ENCODE assay signal across 23 cellular contexts in the genomic region with DNA sequence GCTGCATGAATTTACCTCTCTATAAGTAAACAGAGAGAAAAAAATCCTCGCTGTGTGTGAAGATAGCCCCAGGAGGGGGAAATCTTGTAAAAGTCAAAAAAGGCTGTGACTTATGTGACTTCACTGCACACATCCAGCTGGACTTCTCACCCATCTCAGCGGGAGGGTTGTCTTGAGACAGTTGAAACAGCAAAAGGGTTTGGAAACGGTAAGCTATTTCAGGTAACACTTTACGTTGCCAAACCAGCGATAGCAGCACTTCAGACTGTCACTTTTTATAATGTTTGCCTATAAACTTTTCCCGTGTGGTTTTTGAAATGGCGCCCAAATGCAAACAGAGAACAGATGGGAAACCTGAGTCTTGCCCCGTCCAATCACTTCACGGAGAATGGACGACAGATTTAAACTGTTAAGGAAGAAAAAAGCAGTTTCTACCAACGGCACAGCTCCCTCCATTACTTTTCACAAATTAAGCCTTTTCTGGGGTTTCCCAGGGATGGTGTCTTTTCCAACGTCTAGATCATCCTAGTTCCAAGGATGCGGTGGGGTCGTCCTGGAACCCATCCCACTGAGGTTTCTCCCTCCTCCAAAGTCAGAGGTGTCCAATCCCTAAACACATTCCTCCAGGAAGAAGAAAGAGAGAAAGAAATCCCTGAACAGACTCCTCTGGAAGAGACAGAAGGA. TPM values are rescaled to one million over a fixed set of nuclear protein-coding genes. Genes with fewer than 3 reads are reported as not detected.
DNase-seq lines count a peak whose midpoint lies in the region; ATAC-seq and TF ChIP-seq lines count a peak whose summit lies in the region.
"Had no signal": no experiment of that assay in that cellular context is flagged by ENCODE, and none has a peak within 500 bp of the region (broad histone marks: within the 10 kb centered on the region; RNA-seq: fewer than 3 reads in every experiment).

No MANE protein-coding gene starts in this region.

- H3K27ac ChIP-seq in GM23338 (ENCODE audit: low read depth) (peak overlapping the region; percentile 88), mesendoderm (ENCODE audit: low read depth, low read length) (no peak overlapping the region), coronary artery (no peak overlapping the region)
- H3K27ac ChIP-seq: brain microvascular endothelial cell, tibial nerve had no signal

- H3K56ac ChIP-seq in mesendoderm (ENCODE audit: low read length) = peak overlapping the region; percentile 7

- peak overlapping the region; percentile 39 for H3K23ac ChIP-seq in mesendoderm (ENCODE audit: low read length)

- TF ChIP-seq CTCF in GM23338 (conservative IDR thresholded peaks at IDR 0.05; ENCODE audit: low read depth in 2 of 2) = no peak
- no peak for TF ChIP-seq CTCF in coronary artery (IDR thresholded peaks at IDR 0.05)

- no peaks in the 10 kb centered on the region for H3K27me3 ChIP-seq in GM23338 (ENCODE audit: insufficient read depth)
- H3K27me3 ChIP-seq in mesendoderm (ENCODE audit: insufficient read depth, low read length, poor library complexity) = no peaks in the 10 kb centered on the region
- H3K27me3 ChIP-seq: brain microvascular endothelial cell had no signal

- H3K79me2 ChIP-seq in GM23338 (replicated peaks; ENCODE audit: insufficient read depth) = peaks cover 99% of the 10 kb centered on the region
- peaks cover 22% of the 10 kb centered on the region for H3K79me2 ChIP-seq in mesendoderm (ENCODE audit: control insufficient read depth, insufficient read depth, low read length)

- no CpG with 5 or more reads among the region's 14 CpGs for WGBS in mesendoderm (ENCODE audit: extremely low coverage, insufficient coverage, low lambda C conversion rate)

- H3K36me3 ChIP-seq in GM23338 (ENCODE audit: insufficient read depth) (no peaks in the 10 kb centered on the region), mesendoderm (ENCODE audit: control insufficient read depth, insufficient read depth, low read length) (no peaks in the 10 kb centered on the region)
- H3K36me3 ChIP-seq: brain microvascular endothelial cell, tibial nerve had no signal

- H3K4me3 ChIP-seq in GM23338 (0 out of 2 replicates have a peak overlapping the region, but pooled peaks have one; percentile 26), mesendoderm (ENCODE audit: low read length) (no peak overlapping the region), coronary artery (no peak overlapping the region)
- H3K4me3 ChIP-seq: tibial nerve had no signal

- H4K8ac ChIP-seq in mesendoderm (ENCODE audit: low read depth, low read length) = no peak overlapping the region

- H3K4me2 ChIP-seq in GM23338 (peak overlapping the region; percentile 48; the same call in 1 of the 2 replicates), mesendoderm (ENCODE audit: low read length) (no peak overlapping the region)

- H3K27ac Mint-ChIP-seq in GM23338 = 0 out of 2 replicates have a peak overlapping the region, but pooled peaks have one; percentile 2
- H3K27ac Mint-ChIP-seq: activated CD4-positive, alpha-beta memory T cell treated with anti-CD3 and anti-CD28 coated beads for 36 hours; CD8-positive, alpha-beta T cell; T-helper 2 cell treated with Interferon-gamma antibody and Interleukin-4, amounts not matched to agents 5 μg/mL and 100 μg/mL, for 36 hours had no signal

- H2BK5ac ChIP-seq in mesendoderm (ENCODE audit: low read length) = no peak overlapping the region

- H2BK15ac ChIP-seq in mesendoderm (replicated peaks; ENCODE audit: low read depth) = no peak overlapping the region

- H2AK5ac ChIP-seq in mesendoderm (ENCODE audit: low read length) = no peak overlapping the region

- peaks cover 5% of the 10 kb centered on the region for H3K27me3 Mint-ChIP-seq in GM23338 (ENCODE audit: insufficient read depth, low read depth, poor library complexity)
- H3K27me3 Mint-ChIP-seq: activated CD4-positive, alpha-beta memory T cell treated with anti-CD3 and anti-CD28 coated beads for 36 hours had no signal

- no peak overlapping the region for H3K18ac ChIP-seq in mesendoderm (ENCODE audit: low read length)

- peaks cover 82% of the 10 kb centered on the region for H3K4me1 ChIP-seq in GM23338 (ENCODE audit: insufficient read depth)
- H3K4me1 ChIP-seq in mesendoderm (ENCODE audit: control insufficient read depth, low read depth, low read length) = peaks cover 2% of the 10 kb centered on the region
- H3K4me1 ChIP-seq: tibial nerve had no signal

- no peak overlapping the region for H3K4ac ChIP-seq in mesendoderm (ENCODE audit: low read depth, low read length)

- no peaks in the 10 kb centered on the region for H3K9me2 ChIP-seq in GM23338 (ENCODE audit: insufficient read depth)

- peaks cover 75% of the 10 kb centered on the region for H3K4me1 Mint-ChIP-seq in GM23338

- ATAC-seq in GM23338 (no peak), GM21367 (IDR thresholded peaks at IDR 0.05; ENCODE audit: unreplicated experiment) (no peak)
- ATAC-seq: CD8-positive, alpha-beta T cell; sciatic nerve; SK-N-SH treated with all-trans-retinoic acid at 6 μM for 48 hours had no signal

- DNase-seq in GM23338 (ENCODE audit: low spot score) = no peak
- DNase-seq in NCI-H69 (lab: John Stamatoyannopoulos, UW) = peak; percentile 19
- no peak for DNase-seq in mesendoderm
- DNase-seq in superior temporal gyrus (ENCODE audit: extremely low spot score) = peak; percentile 8
- no peak for DNase-seq in KG1 (lab: John Stamatoyannopoulos, UW)
- DNase-seq in NCI-H1092 treated with DMSO at 0.1 percent for 48 hours (lab: John Stamatoyannopoulos, UW) = no peak
- no peak for DNase-seq in coronary artery (ENCODE audit: low spot score)
- DNase-seq: activated CD4-positive, alpha-beta memory T cell treated with anti-CD3 and anti-CD28 coated beads for 36 hours; activated gamma-delta T cell treated with Interleukin-2 at 50 U/mL for 16 hours; activated T-cell treated with anti-CD3 and anti-CD28 coated beads for 4 hours; brain microvascular endothelial cell; CD8-positive, alpha-beta T cell; cortex of kidney; EL; NCI-H187 treated with DMSO at 0.1 percent for 48 hours; NCI-H226; NK-92 treated with Interleukin-12 subunit alpha and Interleukin-12 subunit beta, amount 100 ng/mL, for 24 hours; RPMI8226 had no signal

- no peaks in the 10 kb centered on the region for H3F3A ChIP-seq in GM23338 (replicated peaks; ENCODE audit: low read depth)

- H3K9me3 Mint-ChIP-seq in GM23338 = no peaks in the 10 kb centered on the region
- H3K9me3 Mint-ChIP-seq: activated CD4-positive, alpha-beta memory T cell treated with anti-CD3 and anti-CD28 coated beads for 36 hours; T-helper 2 cell treated with Interferon-gamma antibody and Interleukin-4, amounts not matched to agents 5 μg/mL and 100 μg/mL, for 36 hours had no signal

- peaks cover 78% of the 10 kb centered on the region for H4K20me1 ChIP-seq in GM23338 (replicated peaks; ENCODE audit: insufficient read depth)

- H4K5ac ChIP-seq in mesendoderm (ENCODE audit: low read length) = no peak overlapping the region

- H3K4me3 Mint-ChIP-seq in GM23338 = no peak overlapping the region
- H3K4me3 Mint-ChIP-seq: activated CD4-positive, alpha-beta memory T cell treated with anti-CD3 and anti-CD28 coated beads for 36 hours; CD8-positive, alpha-beta T cell; T-helper 2 cell treated with Interferon-gamma antibody and Interleukin-4, amounts not matched to agents 5 μg/mL and 100 μg/mL, for 36 hours had no signal

- H3K36me3 Mint-ChIP-seq in GM23338 (ENCODE audit: low read depth) = peaks cover 21% of the 10 kb centered on the region
- H3K36me3 Mint-ChIP-seq: activated CD4-positive, alpha-beta memory T cell treated with anti-CD3 and anti-CD28 coated beads for 36 hours; CD8-positive, alpha-beta T cell had no signal

- no peak overlapping the region for H3K9ac ChIP-seq in mesendoderm (ENCODE audit: low read length)

- H2AFZ ChIP-seq in GM23338 = no peak overlapping the region

- H3K79me1 ChIP-seq in mesendoderm (ENCODE audit: low read length) = peaks cover 2% of the 10 kb centered on the region

- H2BK120ac ChIP-seq in mesendoderm (ENCODE audit: low read depth, low read length) = no peak overlapping the region

TF ChIP-seq in GM23338, 12 proteins besides CTCF, POLR2A, EP300 and RAD21 (continues in another document):
- no peak for TF ChIP-seq POLR2AphosphoS5 (IDR thresholded peaks at IDR 0.05; ENCODE audit: low read depth)
- TF ChIP-seq STAT1 (IDR thresholded peaks at IDR 0.05; ENCODE audit: unreplicated experiment) = no peak
- no peak for TF ChIP-seq CREB1 (CRISPR knock-in tag; IDR thresholded peaks at IDR 0.05; ENCODE audit: low read depth)

RNA-seq across cellular contexts. Expression of gene FGFR2, which starts 25.2 kb away (rescaled TPM):
- total RNA-seq in GM23338 (2014; rRNA removed; shearing (Covaris generic)) = 82.5 and 106 TPM in 2 replicates
- polyA plus RNA-seq in GM23338 (2016; fragmentation: Nextera tagmentation; extraction: Ambion mirVana) = 31.1 and 32.3 TPM in 2 replicates
- polyA plus RNA-seq in mesendoderm (2013, experiment 1 of 2) = 14.4 TPM
- 14.3 TPM for polyA plus RNA-seq in mesendoderm (2013, experiment 2 of 2)

Comparison
In these comparisons a context has a peak if more than half of its experiments do, and no peak if none do; other contexts are left out.
1. DNase-seq: peak in NCI-H69 (single experiment) and superior temporal gyrus (single experiment); none in GM23338 (single experiment), mesendoderm (single experiment), KG1 (single experiment), NCI-H1092 treated with DMSO at 0.1 percent for 48 hours (single experiment) and coronary artery (single experiment).